Comparison of ENCODE assay signal across 10 cellular contexts in the genomic region with DNA sequence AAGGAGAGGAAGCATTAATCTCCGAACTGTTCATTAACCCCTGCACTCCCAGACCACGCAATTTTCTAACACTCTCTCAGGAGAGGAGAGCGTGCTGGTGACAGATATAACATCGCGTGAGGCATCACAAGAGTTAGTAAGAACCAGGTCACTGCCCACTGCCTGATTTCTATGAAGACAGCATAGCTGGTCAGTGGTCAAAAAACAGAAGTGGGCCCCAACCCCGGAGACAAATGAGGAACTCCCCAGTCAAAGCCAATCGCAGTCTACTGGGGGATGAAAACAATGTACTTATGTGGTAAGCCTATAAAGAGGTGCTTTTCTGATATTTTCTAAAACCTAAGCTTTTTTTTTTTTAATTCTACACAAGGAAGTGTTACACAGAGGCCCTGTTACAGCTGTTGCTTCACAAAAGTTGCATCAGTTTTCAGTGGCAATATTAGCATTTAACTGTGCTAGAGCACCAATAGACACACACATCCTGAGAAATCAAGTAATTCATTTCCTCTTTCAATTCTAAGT.
DNase-seq lines count a peak whose midpoint lies in the region; ATAC-seq lines count a peak whose summit lies in the region.
"Had no signal": no experiment of that assay in that cellular context is flagged by ENCODE, and none has a peak within 500 bp of the region (broad histone marks: within the 10 kb centered on the region; RNA-seq: fewer than 3 reads in every experiment).

No MANE protein-coding gene starts in this region.

- no peaks in the 10 kb centered on the region for H3K9me3 ChIP-seq in effector memory CD4-positive, alpha-beta T cell (ENCODE audit: control insufficient read depth, low read length)

- peaks cover 71% of the 10 kb centered on the region for H3K4me1 Mint-ChIP-seq in activated naive CD8-positive, alpha-beta T cell treated with anti-CD3 and anti-CD28 coated beads, Interleukin-2, amount 10 ng/mL, durations not matched to agents 7 days and 5 days

- H3K4me1 ChIP-seq in effector memory CD4-positive, alpha-beta T cell (ENCODE audit: control insufficient read depth, insufficient read depth, low read length, poor library complexity, severe bottlenecking), result peaks cover 32% of the 10 kb centered on the region

- H3K27me3 ChIP-seq in effector memory CD4-positive, alpha-beta T cell (replicated peaks; ENCODE audit: control insufficient read depth, insufficient read depth, low read length, poor library complexity, severe bottlenecking), result no peaks in the 10 kb centered on the region
- H3K27me3 ChIP-seq: cardiac muscle cell had no signal

- H3K36me3 ChIP-seq in effector memory CD4-positive, alpha-beta T cell (ENCODE audit: control insufficient read depth, insufficient read depth, low read length), result no peaks in the 10 kb centered on the region
- H3K36me3 ChIP-seq: cardiac muscle cell had no signal

- POLR2A ChIA-PET in activated naive CD8-positive, alpha-beta T cell treated with anti-CD3 and anti-CD28 coated beads, Interleukin-2, amount 10 ng/mL, durations not matched to agents 7 days and 5 days (lab: Charles Lee), result interaction anchor here (0.5 to 6.2 kb wide), 10 partner anchors 8 to 332 kb away, joined by 3 to 56 read pairs (median 4); a partner anchor contains a TSS

- DNase-seq in GF-D8 (lab: John Stamatoyannopoulos, UW) (peak; percentile 87), Kasumi-1 (lab: John Stamatoyannopoulos, UW) (peak; percentile 76 to 78), mucosa of gallbladder (ENCODE audit: low spot score) (peak; percentile 49), D341Med (ENCODE audit: low spot score) (no peak), NCI-H146 (lab: John Stamatoyannopoulos, UW) (no peak)
- no peak for DNase-seq in activated naive CD8-positive, alpha-beta T cell treated with anti-CD3 and anti-CD28 coated beads, Interleukin-2, amount 10 ng/mL, durations not matched to agents 7 days and 5 days
- DNase-seq in effector memory CD4-positive, alpha-beta T cell, result no peak
- no peak for DNase-seq in activated CD4-positive, alpha-beta T cell treated with anti-CD3 and anti-CD28 coated beads, Interleukin-2, amount 50 U/mL, for 1 hour
- DNase-seq: NCI-H1048 had no signal

- peak overlapping the region; percentile 33 for H3K4me3 Mint-ChIP-seq in activated naive CD8-positive, alpha-beta T cell treated with anti-CD3 and anti-CD28 coated beads, Interleukin-2, amount 10 ng/mL, durations not matched to agents 7 days and 5 days

- no peaks in the 10 kb centered on the region for H3K9me3 Mint-ChIP-seq in activated naive CD8-positive, alpha-beta T cell treated with anti-CD3 and anti-CD28 coated beads, Interleukin-2, amount 10 ng/mL, durations not matched to agents 7 days and 5 days

- H3K4me3 ChIP-seq in effector memory CD4-positive, alpha-beta T cell (ENCODE audit: insufficient read depth, low read depth, low read length, poor library complexity, severe bottlenecking), result no peak overlapping the region
- H3K4me3 ChIP-seq: cardiac muscle cell had no signal

- H3K27me3 Mint-ChIP-seq in activated naive CD8-positive, alpha-beta T cell treated with anti-CD3 and anti-CD28 coated beads, Interleukin-2, amount 10 ng/mL, durations not matched to agents 7 days and 5 days, result no peaks in the 10 kb centered on the region

- no peaks in the 10 kb centered on the region for H3K36me3 Mint-ChIP-seq in activated naive CD8-positive, alpha-beta T cell treated with anti-CD3 and anti-CD28 coated beads, Interleukin-2, amount 10 ng/mL, durations not matched to agents 7 days and 5 days

- H3K27ac ChIP-seq in effector memory CD4-positive, alpha-beta T cell (ENCODE audit: insufficient read depth, low read length, poor library complexity, severe bottlenecking), result no peak overlapping the region
- H3K27ac ChIP-seq: cardiac muscle cell had no signal

- H3K27ac Mint-ChIP-seq in activated naive CD8-positive, alpha-beta T cell treated with anti-CD3 and anti-CD28 coated beads, Interleukin-2, amount 10 ng/mL, durations not matched to agents 7 days and 5 days, result peak overlapping the region; percentile 77

- peak; percentile 23 for ATAC-seq in activated naive CD8-positive, alpha-beta T cell treated with anti-CD3 and anti-CD28 coated beads, Interleukin-2, amount 10 ng/mL, durations not matched to agents 7 days and 5 days (ENCODE audit: low read depth)

Comparison
In these comparisons a context has a peak if more than half of its experiments do, and no peak if none do; other contexts are left out.
1. DNase-seq: peak in GF-D8 (single experiment), Kasumi-1 (2 of 2) and mucosa of gallbladder (single experiment); none in activated naive CD8-positive, alpha-beta T cell treated with anti-CD3 and anti-CD28 coated beads, Interleukin-2, amount 10 ng/mL, durations not matched to agents 7 days and 5 days (single experiment), effector memory CD4-positive, alpha-beta T cell (0 of 3), activated CD4-positive, alpha-beta T cell treated with anti-CD3 and anti-CD28 coated beads, Interleukin-2, amount 50 U/mL, for 1 hour (single experiment), D341Med (single experiment) and NCI-H146 (single experiment).